In genomic region chr13:26952551-26953138, GRCh38 we compare ENCODE assay signal across 15 cellular contexts.
"Had no signal": no experiment of that assay in that cellular context is flagged by ENCODE, and none has a peak within 500 bp of the region (broad histone marks: within the 10 kb centered on the region; RNA-seq: fewer than 3 reads in every experiment).

No MANE protein-coding gene starts in this region.

- H3K27me3 Mint-ChIP-seq: activated T-cell treated with anti-CD3 and anti-CD28 coated beads, Interleukin-2, amount 50 U/mL, for 24 hours had no signal

- H3K4me1 Mint-ChIP-seq: activated naive CD4-positive, alpha-beta T cell treated with anti-CD3 and anti-CD28 coated beads, Interleukin-2, amount 50 U/mL, for 24 hours had no signal

- H3K36me3 ChIP-seq: breast epithelium, esophagus muscularis mucosa, ovary, tibial artery, vagina had no signal

- H3K4me1 ChIP-seq: breast epithelium, esophagus muscularis mucosa, tibial artery had no signal

- H3K27me3 ChIP-seq: ovary, vagina had no signal

- H3K9me3 Mint-ChIP-seq: activated naive CD4-positive, alpha-beta T cell treated with anti-CD3 and anti-CD28 coated beads, Interleukin-2, amount 50 U/mL, for 24 hours; activated T-cell treated with anti-CD3 and anti-CD28 coated beads, Interleukin-2, amount 50 U/mL, for 24 hours; nephron progenitor cell had no signal

- DNase-seq: activated CD4-positive, alpha-beta T cell treated with anti-CD3 and anti-CD28 coated beads, Interleukin-2, amount 50 U/mL, for 1 hour; activated effector memory CD4-positive, alpha-beta T cell treated with Interleukin-2 at 50 U/mL for 16 hours; activated T-cell treated with anti-CD3 and anti-CD28 coated beads, Interleukin-2, amount 50 U/mL, for 24 hours; amniotic stem cell; dorsolateral prefrontal cortex; glutamatergic neuron; nephron progenitor cell; stimulated activated CD4-positive, alpha-beta T cell treated with anti-CD3 and anti-CD28 coated beads, Interleukin-15, amount 100 ng/mL, for 24 hours; stimulated activated CD4-positive, alpha-beta T cell treated with anti-CD3 and anti-CD28 coated beads, Interleukin-4, amount 100 ng/mL, for 24 hours; tibial artery had no signal

- H3K27ac ChIP-seq: breast epithelium, dorsolateral prefrontal cortex, esophagus muscularis mucosa, ovary, tibial artery, vagina had no signal

- H3K27ac Mint-ChIP-seq: activated naive CD4-positive, alpha-beta T cell treated with anti-CD3 and anti-CD28 coated beads, Interleukin-2, amount 50 U/mL, for 24 hours; activated T-cell treated with anti-CD3 and anti-CD28 coated beads, Interleukin-2, amount 50 U/mL, for 24 hours had no signal

- H3K4me3 Mint-ChIP-seq: activated naive CD4-positive, alpha-beta T cell treated with anti-CD3 and anti-CD28 coated beads, Interleukin-2, amount 50 U/mL, for 24 hours; activated T-cell treated with anti-CD3 and anti-CD28 coated beads, Interleukin-2, amount 50 U/mL, for 24 hours; nephron progenitor cell had no signal

- H3K36me3 Mint-ChIP-seq: activated naive CD4-positive, alpha-beta T cell treated with anti-CD3 and anti-CD28 coated beads, Interleukin-2, amount 50 U/mL, for 24 hours had no signal

- H3K4me3 ChIP-seq: breast epithelium, dorsolateral prefrontal cortex, esophagus muscularis mucosa, ovary, tibial artery, vagina had no signal

- H3K9me3 ChIP-seq: breast epithelium, esophagus muscularis mucosa, ovary, tibial artery, vagina had no signal
